In genomic region chr5:55538621-55539020, GRCh38 we compare ENCODE assay signal across 11 cellular contexts. TPM values are rescaled to one million over a fixed set of nuclear protein-coding genes. Genes with fewer than 3 reads are reported as not detected.
DNase-seq lines count a peak whose midpoint lies in the region; ATAC-seq and TF ChIP-seq lines count a peak whose summit lies in the region.
"Had no signal": no experiment of that assay in that cellular context is flagged by ENCODE, and none has a peak within 500 bp of the region (broad histone marks: within the 10 kb centered on the region; RNA-seq: fewer than 3 reads in every experiment).

No MANE protein-coding gene starts in this region.

- TF ChIP-seq POLR2A in esophagus squamous epithelium (IDR thresholded peaks at IDR 0.05) (no peak), uterus (IDR thresholded peaks at IDR 0.05) (no peak)

- H3K4me1 ChIP-seq in esophagus squamous epithelium, result peaks cover 0 to 11% (median 6%) of the 10 kb centered on the region in 3 donors
- no peaks in the 10 kb centered on the region for H3K4me1 ChIP-seq in uterus

- H3K4me3 ChIP-seq in esophagus squamous epithelium (no peak overlapping the region), uterus (no peak overlapping the region)

- H3K27me3 ChIP-seq in esophagus squamous epithelium (no peaks in the 10 kb centered on the region), uterus (no peaks in the 10 kb centered on the region)

- peaks cover 55% of the 10 kb centered on the region for H3K4me1 Mint-ChIP-seq in stimulated activated naive CD8-positive, alpha-beta T cell treated with anti-CD3 and anti-CD28 coated beads, Interleukin-15, Interleukin-2, amounts not matched to agents 100 ng/mL and 50 ng/mL, for 24 hours (ENCODE audit: low read depth)

- no peaks in the 10 kb centered on the region for H3K36me3 ChIP-seq in esophagus squamous epithelium
- H3K36me3 ChIP-seq in uterus, result no peaks in the 10 kb centered on the region

- intact Hi-C loops in esophagus squamous epithelium (cut with DNase I), result no loop called here
- intact Hi-C loops in uterus (cut with DNase I; ENCODE audit: low total_unique reads), result loop anchor here (10.0 kb wide), 1 partner anchor 66 kb away; no protein-coding TSS in a partner anchor
- intact Hi-C loops in cardiac septum (cut with DNase I), result no loop called here

- H3K27ac Mint-ChIP-seq in stimulated activated naive CD8-positive, alpha-beta T cell treated with anti-CD3 and anti-CD28 coated beads, Interleukin-15, Interleukin-2, amounts not matched to agents 100 ng/mL and 50 ng/mL, for 24 hours, result peak overlapping the region; percentile 50

- peak overlapping the region; percentile 35 for H3K4me3 Mint-ChIP-seq in stimulated activated naive CD8-positive, alpha-beta T cell treated with anti-CD3 and anti-CD28 coated beads, Interleukin-15, Interleukin-2, amounts not matched to agents 100 ng/mL and 50 ng/mL, for 24 hours

- ATAC-seq in stimulated activated naive CD8-positive, alpha-beta T cell treated with anti-CD3 and anti-CD28 coated beads, Interleukin-15, Interleukin-2, amounts not matched to agents 100 U/mL and 50 U/mL, for 24 hours, result no peak
- ATAC-seq: right cardiac atrium had no signal

- WGBS in esophagus squamous epithelium, 2 donors, result 30 to 51% methylated on average over 2 of the region's 2 CpGs

- H3K27me3 Mint-ChIP-seq in stimulated activated naive CD8-positive, alpha-beta T cell treated with anti-CD3 and anti-CD28 coated beads, Interleukin-15, Interleukin-2, amounts not matched to agents 100 ng/mL and 50 ng/mL, for 24 hours, result no peaks in the 10 kb centered on the region

- H3K9me3 Mint-ChIP-seq in stimulated activated naive CD8-positive, alpha-beta T cell treated with anti-CD3 and anti-CD28 coated beads, Interleukin-15, Interleukin-2, amounts not matched to agents 100 ng/mL and 50 ng/mL, for 24 hours, result no peaks in the 10 kb centered on the region
- H3K9me3 Mint-ChIP-seq: brain had no signal

- H3K36me3 Mint-ChIP-seq in stimulated activated naive CD8-positive, alpha-beta T cell treated with anti-CD3 and anti-CD28 coated beads, Interleukin-15, Interleukin-2, amounts not matched to agents 100 ng/mL and 50 ng/mL, for 24 hours (ENCODE audit: low read depth), result no peaks in the 10 kb centered on the region
- H3K36me3 Mint-ChIP-seq: brain had no signal

- no peaks in the 10 kb centered on the region for H3K9me3 ChIP-seq in esophagus squamous epithelium
- no peaks in the 10 kb centered on the region for H3K9me3 ChIP-seq in uterus

- H3K27ac ChIP-seq in esophagus squamous epithelium (peak overlapping the region in 3 of 4 donors; percentile 23 to 34 (median 30)), uterus (peak overlapping the region; percentile 18 to 22)

- no peak for DNase-seq in stimulated activated naive CD8-positive, alpha-beta T cell treated with anti-CD3 and anti-CD28 coated beads, Interleukin-15, Interleukin-2, amounts not matched to agents 100 U/mL and 50 U/mL, for 24 hours
- DNase-seq in MV-4-11 (lab: John Stamatoyannopoulos, UW) (peak; percentile 29), esophagus squamous epithelium (lab: John Stamatoyannopoulos, UW) (no peak), uterus (no peak), cardiac septum (ENCODE audit: low spot score) (no peak), NCI-H187 (lab: John Stamatoyannopoulos, UW) (no peak)
- DNase-seq in activated effector memory CD4-positive, alpha-beta T cell treated with anti-CD3 and anti-CD28 coated beads, Interleukin-2, amount 50 U/mL, for 16 hours, result no peak
- DNase-seq: NCI-H1092 had no signal

- no peak for TF ChIP-seq CTCF in esophagus squamous epithelium (IDR thresholded peaks at IDR 0.05)
- no peak for TF ChIP-seq CTCF in uterus (IDR thresholded peaks at IDR 0.05)

RNA-seq across cellular contexts. Expression of gene PLPP1, which starts 3.9 kb away (rescaled TPM):
- total RNA-seq in esophagus squamous epithelium (100 to 1,000 TPM in 1 of 4 donors, 10 to 100 TPM in 3; 26.1 to 140 (median 41.3) TPM), uterus (100 to 1,000 TPM in 3 of 4 donors, 10 to 100 TPM in 1; 83.4 to 297 (median 175) TPM), cardiac septum (102 TPM)
